Comparison of ENCODE assay signal across 10 cellular contexts in genomic region chr17:47719411-47720152, GRCh38. TPM values are rescaled to one million over a fixed set of nuclear protein-coding genes. Genes with fewer than 3 reads are reported as not detected.
A peak's percentile ranks its signal among the peaks of the same experiment; 100 is the strongest.
DNase-seq lines count a peak whose midpoint lies in the region; ATAC-seq and TF ChIP-seq lines count a peak whose summit lies in the region.
"Had no signal": no experiment of that assay in that cellular context is flagged by ENCODE, and none has a peak within 500 bp of the region (broad histone marks: within the 10 kb centered on the region; RNA-seq: fewer than 3 reads in every experiment).

No MANE protein-coding gene starts in this region.

- H3K9me3 Mint-ChIP-seq in stimulated activated naive CD8-positive, alpha-beta T cell treated with anti-CD3 and anti-CD28 coated beads, Interleukin-15, amount 100 ng/mL, for 72 hours, result no peaks in the 10 kb centered on the region
- H3K9me3 Mint-ChIP-seq: naive B cell had no signal

- no peaks in the 10 kb centered on the region for H3K9me2 ChIP-seq in hepatocyte (replicated peaks; ENCODE audit: insufficient read depth)

- H3K4me1 ChIP-seq in hepatocyte (ENCODE audit: insufficient read depth), result no peaks in the 10 kb centered on the region

- 85% methylated on average over 9 of the region's 9 CpGs for WGBS in hepatocyte (ENCODE audit: low lambda C conversion rate, missing lambda C conversion rate)

- no peaks in the 10 kb centered on the region for H4K20me1 ChIP-seq in hepatocyte (ENCODE audit: insufficient read depth, poor library complexity, severe bottlenecking)

- DNase-seq in activated gamma-delta T cell treated with Interleukin-2 at 50 U/mL for 16 hours (peak; percentile 52), activated gamma-delta T cell (lab: John Stamatoyannopoulos, UW) (no peak), epithelial cell of esophagus (ENCODE audit: low read depth) (peak; percentile 34), Ammon's horn (ENCODE audit: low spot score) (no peak), hepatocyte (ENCODE audit: low spot score) (no peak)
- DNase-seq in stimulated activated naive CD8-positive, alpha-beta T cell treated with anti-CD3 and anti-CD28 coated beads, Interleukin-15, amount 100 ng/mL, for 72 hours, result peak; percentile 82 to 88
- DNase-seq: naive B cell had no signal

- H3K4me3 ChIP-seq in epithelial cell of esophagus (ENCODE audit: low read length), result no peak overlapping the region
- H3K4me3 ChIP-seq in hepatocyte, result no peak overlapping the region

- no peak overlapping the region for H2AFZ ChIP-seq in hepatocyte

- peak overlapping the region; percentile 71 to 77 for H3K4me3 Mint-ChIP-seq in stimulated activated naive CD8-positive, alpha-beta T cell treated with anti-CD3 and anti-CD28 coated beads, Interleukin-15, amount 100 ng/mL, for 72 hours
- H3K4me3 Mint-ChIP-seq: brain had no signal

- TF ChIP-seq CTCF in epithelial cell of esophagus (IDR thresholded peaks at IDR 0.05; ENCODE audit: insufficient read depth, low read depth, low read length, missing control alignments) (no peak), hepatocyte (IDR thresholded peaks at IDR 0.05; ENCODE audit: poor library complexity) (no peak)

- peaks cover 100% of the 10 kb centered on the region for H3K4me1 Mint-ChIP-seq in stimulated activated naive CD8-positive, alpha-beta T cell treated with anti-CD3 and anti-CD28 coated beads, Interleukin-15, amount 100 ng/mL, for 72 hours

- H3K27ac Mint-ChIP-seq in stimulated activated naive CD8-positive, alpha-beta T cell treated with anti-CD3 and anti-CD28 coated beads, Interleukin-15, amount 100 ng/mL, for 72 hours, result peak overlapping the region; percentile 96 to 98

- H3K36me3 ChIP-seq in hepatocyte (replicated peaks; ENCODE audit: insufficient read depth, low read depth), result no peaks in the 10 kb centered on the region

- H3K27me3 Mint-ChIP-seq in stimulated activated naive CD8-positive, alpha-beta T cell treated with anti-CD3 and anti-CD28 coated beads, Interleukin-15, amount 100 ng/mL, for 72 hours, result no peaks in the 10 kb centered on the region

- peak; percentile 49 for ATAC-seq in activated CD4-positive, CD25-positive, alpha-beta regulatory T cell treated with anti-CD3 and anti-CD28 coated beads, Interleukin-2, amount 50 U/mL, for 24 hours
- peak; percentile 56 for ATAC-seq in stimulated activated naive CD8-positive, alpha-beta T cell treated with anti-CD3 and anti-CD28 coated beads, Interleukin-15, amount 100 ng/mL, for 72 hours
- ATAC-seq in GM21360 (IDR thresholded peaks at IDR 0.05; ENCODE audit: unreplicated experiment), result no peak

- H3K27me3 ChIP-seq in hepatocyte, result peaks cover 57% of the 10 kb centered on the region

- no peak overlapping the region for H3K27ac ChIP-seq in hepatocyte

- no peaks in the 10 kb centered on the region for H3K79me2 ChIP-seq in hepatocyte

- no peaks in the 10 kb centered on the region for H3K9me3 ChIP-seq in hepatocyte (ENCODE audit: low read depth)

- H3K4me2 ChIP-seq in hepatocyte, result no peak overlapping the region

RNA-seq across cellular contexts. Expression of gene TBX21, which starts 13.5 kb away (rescaled TPM):
- not detected in 2 replicates for total RNA-seq in hepatocyte
- polyA plus RNA-seq in hepatocyte, result not detected in 2 replicates

RNA-seq across cellular contexts. Expression of gene TBKBP1, which starts 25.6 kb away (rescaled TPM):
- total RNA-seq in hepatocyte, result 15.5 and 17.8 TPM in 2 replicates
- polyA plus RNA-seq in hepatocyte, result 5.6 and 7.5 TPM in 2 replicates

Comparison
In these comparisons a context has a peak if more than half of its experiments do, and no peak if none do; other contexts are left out.
1. DNase-seq: peak in activated gamma-delta T cell treated with Interleukin-2 at 50 U/mL for 16 hours (single experiment), epithelial cell of esophagus (single experiment) and stimulated activated naive CD8-positive, alpha-beta T cell treated with anti-CD3 and anti-CD28 coated beads, Interleukin-15, amount 100 ng/mL, for 72 hours (2 of 2); none in activated gamma-delta T cell (single experiment), Ammon's horn (single experiment) and hepatocyte (single experiment).